In the genomic region with DNA sequence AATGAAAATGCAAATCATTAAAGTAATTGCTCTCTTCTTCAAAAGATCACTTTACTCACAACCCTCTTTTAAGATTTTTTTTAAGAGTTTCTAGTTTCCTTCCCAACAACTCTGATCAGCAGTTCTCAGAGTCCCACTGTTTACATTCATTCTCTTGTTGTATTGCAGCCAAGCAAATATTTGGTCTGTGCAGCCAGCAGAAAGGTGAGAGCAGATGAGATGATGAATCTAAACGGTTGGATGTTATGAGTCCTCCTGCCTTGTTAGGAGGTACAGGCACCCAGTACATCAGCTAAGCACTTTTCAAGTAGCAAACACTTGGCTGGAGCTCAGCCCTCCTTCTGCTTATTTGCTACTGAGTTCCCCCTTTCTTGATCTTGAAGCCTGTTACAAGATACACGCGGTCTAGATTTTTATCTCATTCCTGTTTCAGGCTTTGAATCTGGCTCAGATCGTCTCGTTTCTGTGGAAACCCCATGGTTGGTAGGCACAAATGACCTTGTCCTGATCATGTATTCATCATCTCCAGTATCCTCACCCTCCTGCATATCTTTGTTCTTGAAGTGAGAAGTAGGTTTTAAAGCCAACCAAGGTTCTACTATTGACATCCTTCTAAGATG, we compare ENCODE assay signal across 18 cellular contexts.
A peak's percentile ranks its signal among the peaks of the same experiment; 100 is the strongest.
DNase-seq lines count a peak whose midpoint lies in the region; ATAC-seq and TF ChIP-seq lines count a peak whose summit lies in the region.
"Had no signal": no experiment of that assay in that cellular context is flagged by ENCODE, and none has a peak within 500 bp of the region (broad histone marks: within the 10 kb centered on the region; RNA-seq: fewer than 3 reads in every experiment).

No MANE protein-coding gene starts in this region.

- peak; percentile 65 for ATAC-seq in upper lobe of right lung
- no peak for ATAC-seq in HG03342 (IDR thresholded peaks at IDR 0.05; ENCODE audit: unreplicated experiment)
- ATAC-seq: effector memory CD8-positive, alpha-beta T cell; heart right ventricle; Panc1; sciatic nerve had no signal

- H3K4me1 ChIP-seq in breast epithelium: no peaks in the 10 kb centered on the region
- no peaks in the 10 kb centered on the region for H3K4me1 ChIP-seq in upper lobe of right lung

- intact Hi-C loops in breast epithelium (cut with DNase I; ENCODE audit: low total_unique reads) (no loop called here), upper lobe of right lung (cut with DNase I) (no loop called here)

- no peak for TF ChIP-seq POLR2A in breast epithelium (IDR thresholded peaks at IDR 0.05)

- in situ Hi-C loops in T47D (cut with HindIII; ENCODE audit: low pct_unique_long_range_greater_than_20kb, low sequenced_read_pairs): no loop called here

- H3K36me3 ChIP-seq in breast epithelium (no peaks in the 10 kb centered on the region), upper lobe of right lung (no peaks in the 10 kb centered on the region)
- H3K36me3 ChIP-seq: heart right ventricle had no signal

- no peak overlapping the region for H3K4me3 ChIP-seq in breast epithelium
- no peak overlapping the region for H3K4me3 ChIP-seq in fibroblast of villous mesenchyme (ENCODE audit: low read depth, low read length)
- H3K4me3 ChIP-seq in upper lobe of right lung: no peak overlapping the region
- H3K4me3 ChIP-seq: heart right ventricle had no signal

- no peak overlapping the region for H3K27ac ChIP-seq in breast epithelium
- H3K27ac ChIP-seq in upper lobe of right lung: no peak overlapping the region
- H3K27ac ChIP-seq: heart right ventricle had no signal

- TF ChIP-seq CTCF in breast epithelium (IDR thresholded peaks at IDR 0.05): no peak
- no peak for TF ChIP-seq CTCF in fibroblast of villous mesenchyme (IDR thresholded peaks at IDR 0.05; ENCODE audit: insufficient read depth, low read depth, low read length)
- TF ChIP-seq CTCF in upper lobe of right lung (IDR thresholded peaks at IDR 0.05): no peak

- H3K27me3 ChIP-seq in breast epithelium (no peaks in the 10 kb centered on the region), upper lobe of right lung (no peaks in the 10 kb centered on the region)
- H3K27me3 ChIP-seq: heart right ventricle had no signal

- peak; percentile 12 to 71 for DNase-seq in T47D (ENCODE audit: low read depth in 1 of 2, low spot score in 1 of 2)
- DNase-seq in breast epithelium (ENCODE audit: low spot score in 2 of 2): no peak
- DNase-seq in NCI-H510A treated with DMSO at 0.1 percent for 48 hours (lab: John Stamatoyannopoulos, UW): peak; percentile 82
- peak; percentile 41 for DNase-seq in fibroblast of villous mesenchyme (ENCODE audit: low read depth)
- no peak for DNase-seq in upper lobe of right lung
- no peak for DNase-seq in AG08395 (ENCODE audit: low spot score)
- no peak for DNase-seq in stimulated activated CD4-positive, alpha-beta T cell treated with anti-CD3 and anti-CD28 coated beads, Interleukin-4, amount 100 ng/mL, for 4 hours
- DNase-seq: activated CD8-positive, alpha-beta memory T cell treated with anti-CD3 and anti-CD28 coated beads for 24 hours; COR-L47; effector memory CD8-positive, alpha-beta T cell; H9; heart right ventricle; NCI-H446; stimulated activated CD4-positive, alpha-beta T cell treated with anti-CD3 and anti-CD28 coated beads, Interleukin-1b, Interleukin-23, amount 100 ng/mL, for 48 hours; substantia nigra had no signal

- H3K9me3 ChIP-seq in breast epithelium (no peaks in the 10 kb centered on the region), upper lobe of right lung (no peaks in the 10 kb centered on the region)
- H3K9me3 ChIP-seq: heart right ventricle had no signal

Comparison
In these comparisons a context has a peak if more than half of its experiments do, and no peak if none do; other contexts are left out.
1. DNase-seq: peak in T47D (2 of 2), NCI-H510A treated with DMSO at 0.1 percent for 48 hours (single experiment) and fibroblast of villous mesenchyme (single experiment); none in breast epithelium (0 of 2), upper lobe of right lung (single experiment), AG08395 (single experiment) and stimulated activated CD4-positive, alpha-beta T cell treated with anti-CD3 and anti-CD28 coated beads, Interleukin-4, amount 100 ng/mL, for 4 hours (0 of 2).